In genomic region chr1:44031051-44031899, GRCh38 we compare ENCODE assay signal across 8 cellular contexts. TPM values are rescaled to one million over a fixed set of nuclear protein-coding genes. Genes with fewer than 3 reads are reported as not detected.
A peak's percentile ranks its signal among the peaks of the same experiment; 100 is the strongest.
DNase-seq lines count a peak whose midpoint lies in the region; ATAC-seq and TF ChIP-seq lines count a peak whose summit lies in the region.

TSS of gene SLC6A9 (minus strand) at chr1:44031462. CDS start at chr1:44024277, 7,185 bp downstream.

- ATAC-seq in HG03439 (IDR thresholded peaks at IDR 0.05; ENCODE audit: unreplicated experiment) (no peak), HG03571 (IDR thresholded peaks at IDR 0.05; ENCODE audit: unreplicated experiment) (no peak)

- TF ChIP-seq CTCF in neural progenitor cell (IDR thresholded peaks at IDR 0.05) = no peak
- no peak for TF ChIP-seq CTCF in tibial artery (IDR thresholded peaks at IDR 0.05)

- H3K4me3 ChIP-seq in GM08714 (ENCODE audit: low read length) (peak within 1 kb of the TSS; percentile 68), neural progenitor cell (peak within 1 kb of the TSS; percentile 92), tibial artery (peak within 1 kb of the TSS; percentile 73 to 81)

- H3K4me1 ChIP-seq in neural progenitor cell (peaks cover 25% of the 10 kb centered on the region), tibial artery (peaks cover 5 to 43% (median 26%) of the 10 kb centered on the region in 4 donors)

- peaks cover 48% of the 10 kb centered on the region for H3K4me1 Mint-ChIP-seq in neural progenitor cell

- H3K9ac ChIP-seq in neural progenitor cell = peak within 1 kb of the TSS; percentile 56

- H3K36me3 ChIP-seq in neural progenitor cell = no peaks in the 10 kb centered on the region
- H3K36me3 ChIP-seq in tibial artery = no peaks in the 10 kb centered on the region

- no peaks in the 10 kb centered on the region for H3K9me3 ChIP-seq in neural progenitor cell (ENCODE audit: low read depth)
- no peaks in the 10 kb centered on the region for H3K9me3 ChIP-seq in tibial artery

- intact Hi-C loops in tibial artery (cut with DNase I; ENCODE audit: low total_unique reads) = loop anchor here (10.0 kb wide), 1 partner anchor 86 kb away; the partner anchor contains the start of gene IPO13

- H3F3A ChIP-seq in neural progenitor cell (ENCODE audit: low read depth) = peaks cover 36% of the 10 kb centered on the region

- no peaks in the 10 kb centered on the region for H4K20me1 ChIP-seq in neural progenitor cell (ENCODE audit: low read depth)

- no peaks in the 10 kb centered on the region for H3K9me3 Mint-ChIP-seq in neural progenitor cell

- H3K27me3 ChIP-seq in neural progenitor cell = no peaks in the 10 kb centered on the region
- no peaks in the 10 kb centered on the region for H3K27me3 ChIP-seq in tibial artery

- H3K27ac ChIP-seq in neural progenitor cell = peak within 1 kb of the TSS; percentile 71
- peak within 1 kb of the TSS; percentile 91 to 95 for H3K27ac ChIP-seq in tibial artery

- H3K27me3 Mint-ChIP-seq in neural progenitor cell (ENCODE audit: insufficient read depth, low read depth) = peaks cover 4% of the 10 kb centered on the region

- H3K79me2 ChIP-seq in neural progenitor cell (ENCODE audit: low read depth) = peaks cover 18% of the 10 kb centered on the region

- peak within 1 kb of the TSS; percentile 95 for H3K4me2 ChIP-seq in neural progenitor cell

- peak within 1 kb of the TSS; percentile 97 for H2AFZ ChIP-seq in neural progenitor cell (replicated peaks)

- peak within 1 kb of the TSS; percentile 92 for H3K4me3 Mint-ChIP-seq in neural progenitor cell

- peaks cover 1% of the 10 kb centered on the region for H3K36me3 Mint-ChIP-seq in neural progenitor cell

- DNase-seq in NCI-H526 treated with DMSO at 0.1 percent for 48 hours (lab: John Stamatoyannopoulos, UW) (peak; percentile 60), activated T-helper 1 cell treated with Interleukin-2 at 50 U/mL for 16 hours (ENCODE audit: low read depth) (peak; percentile 30), fibroblast of peridontal ligament (ENCODE audit: extremely low read depth) (peak; percentile 85), neural progenitor cell (ENCODE audit: low spot score) (peak; percentile 86), tibial artery (peak; percentile 52 to 89)

- H3K27ac Mint-ChIP-seq in neural progenitor cell = peak within 1 kb of the TSS; percentile 83

RNA-seq across cellular contexts. Expression of gene SLC6A9, which starts in this region (rescaled TPM):
- 1.4 and 5.6 TPM in 2 replicates for total RNA-seq in neural progenitor cell (ENCODE audit: low replicate concordance)

Comparison
In these comparisons a context has a peak if more than half of its experiments do, and no peak if none do; other contexts are left out.
1. DNase-seq: peak in every context shown above with its lines; median percentile 86 in neural progenitor cell; 85 in fibroblast of peridontal ligament; 70 in tibial artery; 60 in NCI-H526 treated with DMSO at 0.1 percent for 48 hours; 30 in activated T-helper 1 cell treated with Interleukin-2 at 50 U/mL for 16 hours.